ENCODE assay signal across 8 cellular contexts in genomic region chr15:75449585-75450306, GRCh38. TPM values are rescaled to one million over a fixed set of nuclear protein-coding genes. Genes with fewer than 3 reads are reported as not detected.
DNase-seq lines count a peak whose midpoint lies in the region; ATAC-seq and TF ChIP-seq lines count a peak whose summit lies in the region.

No MANE protein-coding gene starts in this region.

- no peaks in the 10 kb centered on the region for H3K36me3 Mint-ChIP-seq in naive B cell

- no peaks in the 10 kb centered on the region for H3K36me3 ChIP-seq in ACC112 (ENCODE audit: insufficient read depth, low read length)

- ATAC-seq in naive B cell (ENCODE audit: low read depth in 2 of 2) (no peak), GM21737 (IDR thresholded peaks at IDR 0.05; ENCODE audit: unreplicated experiment) (no peak), HG03342 (IDR thresholded peaks at IDR 0.05; ENCODE audit: unreplicated experiment) (no peak), HG02759 (IDR thresholded peaks at IDR 0.05; ENCODE audit: unreplicated experiment) (no peak)

- H3K4me3 ChIP-seq in ACC112 (ENCODE audit: low read depth, low read length) (peak overlapping the region; percentile 90), choroid plexus epithelial cell (ENCODE audit: low read depth, low read length) (peak overlapping the region; percentile 100)
- H3K4me3 ChIP-seq in Jurkat, Clone E6-1 (ENCODE audit: low read length), result peak overlapping the region; percentile 92

- DNase-seq in Jurkat, Clone E6-1 (ENCODE audit: low read depth, low spot score), result no peak
- DNase-seq in choroid plexus epithelial cell (ENCODE audit: low read depth), result no peak
- no peak for DNase-seq in naive B cell
- no peak for DNase-seq in NK-92 treated with Interleukin-12 subunit alpha and Interleukin-12 subunit beta, amount 100 ng/mL, for 24 hours (lab: John Stamatoyannopoulos, UW)

- H2AFZ ChIP-seq in ACC112 (ENCODE audit: low read length, unreplicated experiment), result no peak overlapping the region

- H3K79me2 ChIP-seq in ACC112 (ENCODE audit: control insufficient read depth, insufficient read depth, low read length, unreplicated experiment), result peaks cover 45% of the 10 kb centered on the region

- H3K27ac ChIP-seq in ACC112 (ENCODE audit: low read depth, low read length), result peak overlapping the region; percentile 71

- TF ChIP-seq CTCF in choroid plexus epithelial cell (conservative IDR thresholded peaks at IDR 0.05; ENCODE audit: low read depth, low read length), result no peak

- no peaks in the 10 kb centered on the region for H3K9me3 Mint-ChIP-seq in naive B cell

- peaks cover 51 to 77% (median 73%) of the 10 kb centered on the region in 3 donors for H3K4me1 Mint-ChIP-seq in naive B cell

- no peaks in the 10 kb centered on the region for H3K27me3 ChIP-seq in ACC112 (ENCODE audit: insufficient read depth, low read length)

- peaks cover 10% of the 10 kb centered on the region for H3K4me1 ChIP-seq in ACC112 (ENCODE audit: control insufficient read depth, insufficient read depth, low read length, unreplicated experiment)

- H3K27ac Mint-ChIP-seq in naive B cell, result peak overlapping the region in 5 of 6 donors; percentile 77 to 99 (median 98)

- H3K4me3 Mint-ChIP-seq in naive B cell, result peak overlapping the region; percentile 94 to 99 (median 96)

- H3K27me3 Mint-ChIP-seq in naive B cell, result no peaks in the 10 kb centered on the region

RNA-seq across cellular contexts. Expression of gene SIN3A, which starts 1.7 kb away (rescaled TPM):
- polyA plus RNA-seq in Jurkat, Clone E6-1 (2012; ENCODE audit: insufficient read depth, insufficient read length), result 52.0 TPM
- 10 to 100 TPM; 14.2 to 21.4 (median 15.5) TPM for polyA plus RNA-seq in naive B cell (ENCODE audit: low read depth in 6 of 6)
